8 cellular contexts compared by ENCODE assay signal in the genomic region with DNA sequence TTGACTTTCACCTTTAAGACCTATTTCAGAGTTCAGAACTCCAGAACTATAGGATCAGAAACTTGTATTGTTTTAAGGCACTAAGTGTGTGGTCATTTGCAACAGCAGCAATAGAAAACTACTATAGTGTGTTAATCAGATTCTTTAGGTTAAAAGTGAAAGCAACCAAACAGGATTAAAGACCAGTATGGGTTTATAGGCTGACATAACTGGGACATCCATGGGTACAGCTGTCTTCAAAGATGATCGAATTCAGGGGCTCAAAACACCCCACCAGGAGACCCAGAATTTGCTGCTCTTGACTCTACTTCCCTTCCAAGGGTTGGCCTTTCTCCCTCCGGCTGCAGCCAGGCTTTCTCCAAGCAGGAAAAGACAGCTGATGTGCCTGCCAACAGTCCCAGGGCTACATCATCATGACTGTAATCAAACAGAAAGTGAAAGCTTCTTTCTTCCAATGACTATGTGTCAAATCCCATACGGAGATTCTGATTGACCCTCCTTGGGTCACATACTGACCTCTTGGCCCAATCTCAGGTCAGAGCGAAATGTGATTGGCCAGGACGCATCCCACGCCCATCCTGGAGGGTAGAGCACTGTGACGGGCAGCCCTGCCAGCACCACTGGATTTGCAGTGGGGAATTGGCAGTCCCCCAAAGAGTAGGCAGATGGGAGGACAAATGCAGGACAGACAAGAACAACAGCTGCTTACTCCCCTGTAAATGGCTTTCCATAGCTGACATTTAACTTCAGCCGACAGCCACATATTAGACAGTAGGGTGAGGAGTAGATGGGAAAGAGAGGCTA. TPM values are rescaled to one million over a fixed set of nuclear protein-coding genes. Genes with fewer than 3 reads are reported as not detected.
A peak's percentile ranks its signal among the peaks of the same experiment; 100 is the strongest.
DNase-seq lines count a peak whose midpoint lies in the region; ATAC-seq, FAIRE-seq and TF ChIP-seq lines count a peak whose summit lies in the region.

No MANE protein-coding gene starts in this region.

- H3K27me3 Mint-ChIP-seq in activated T-cell treated with anti-CD3 and anti-CD28 coated beads, Interleukin-2, amount 50 U/mL, for 72 hours (ENCODE audit: low read depth), result no peaks in the 10 kb centered on the region
- no peaks in the 10 kb centered on the region for H3K27me3 Mint-ChIP-seq in naive thymus-derived CD8-positive, alpha-beta T cell

- peak overlapping the region; percentile 21 for H3K27ac Mint-ChIP-seq in activated T-cell treated with anti-CD3 and anti-CD28 coated beads, Interleukin-2, amount 50 U/mL, for 72 hours
- peak overlapping the region in 9 of 10 donors; percentile 72 to 93 (median 84) for H3K27ac Mint-ChIP-seq in naive thymus-derived CD8-positive, alpha-beta T cell

- peak overlapping the region; percentile 69 for H3K4me2 ChIP-seq in endothelial cell of umbilical vein (ENCODE audit: insufficient read depth, low read length)

- H3K27me3 ChIP-seq in SJCRH30 (no peaks in the 10 kb centered on the region), endothelial cell of umbilical vein (ENCODE audit: control insufficient read depth in 2 of 2, insufficient read depth in 2 of 2, low read length in 2 of 2) (no peaks in the 10 kb centered on the region)

- H3K4me1 ChIP-seq in SJCRH30 (peaks cover 20% of the 10 kb centered on the region), endothelial cell of umbilical vein (ENCODE audit: control insufficient read depth, extremely low read depth, insufficient read depth, low read length) (peaks cover 17% of the 10 kb centered on the region)

- H3K9me3 Mint-ChIP-seq in activated T-cell treated with anti-CD3 and anti-CD28 coated beads, Interleukin-2, amount 50 U/mL, for 72 hours, result no peaks in the 10 kb centered on the region
- H3K9me3 Mint-ChIP-seq in naive thymus-derived CD8-positive, alpha-beta T cell, result no peaks in the 10 kb centered on the region

- no peak for TF ChIP-seq POLR2A in endothelial cell of umbilical vein (IDR thresholded peaks at IDR 0.05; ENCODE audit: low read depth, low read length)

- no peak overlapping the region for H3K9ac ChIP-seq in endothelial cell of umbilical vein (replicated peaks; ENCODE audit: extremely low read depth, insufficient read depth, low read length)

- FAIRE-seq in endothelial cell of umbilical vein (lab: Jason Lieb, UNC), result peak; percentile 54

- peak overlapping the region; percentile 43 for H2AFZ ChIP-seq in endothelial cell of umbilical vein (ENCODE audit: low read depth, low read length)

- H3K27ac ChIP-seq in SJCRH30 (peak overlapping the region; percentile 19), endothelial cell of umbilical vein (ENCODE audit: insufficient read depth, low read depth, low read length) (peak overlapping the region; percentile 4)

- no peaks in the 10 kb centered on the region for H3K36me3 Mint-ChIP-seq in activated T-cell treated with anti-CD3 and anti-CD28 coated beads, Interleukin-2, amount 50 U/mL, for 72 hours (ENCODE audit: insufficient read depth in 2 of 2)
- H3K36me3 Mint-ChIP-seq in naive thymus-derived CD8-positive, alpha-beta T cell, result no peaks in the 10 kb centered on the region

- POLR2A ChIA-PET in endothelial cell of umbilical vein (lab: Charles Lee), result interaction anchor here (0.6 kb wide), 1 partner anchor 26 kb away, joined by 3 read pairs; no protein-coding TSS in a partner anchor
- POLR2A ChIA-PET in naive thymus-derived CD8-positive, alpha-beta T cell (lab: Charles Lee), result no interaction called here

- intact Hi-C loops in endothelial cell of umbilical vein (cut with micrococcal nuclease), result no loop called here

- DNase-seq in activated T-cell treated with anti-CD3 and anti-CD28 coated beads, Interleukin-2, amount 50 U/mL, for 72 hours, result no peak
- DNase-seq in activated T-cell treated with anti-CD3 and anti-CD28 coated beads for 4 hours, result no peak
- DNase-seq in SJCRH30, result peak; percentile 88 to 92
- peak; percentile 85 for DNase-seq in endothelial cell of umbilical vein (ENCODE audit: low read depth, low spot score)
- DNase-seq in naive thymus-derived CD8-positive, alpha-beta T cell, result peak in 2 of 10 donors; percentile 11
- DNase-seq in HPDE6-E6E7 (ENCODE audit: extremely low spot score), result no peak
- DNase-seq in NCI-H345 (lab: John Stamatoyannopoulos, UW), result no peak

- CTCF ChIA-PET in endothelial cell of umbilical vein (lab: Charles Lee), result interaction anchor here (1.0 to 1.6 kb wide), 4 partner anchors 9 to 227 kb away, joined by 3 to 7 read pairs (median 6); no protein-coding TSS in a partner anchor

- H3K9me3 ChIP-seq in SJCRH30 (replicated peaks), result no peaks in the 10 kb centered on the region
- no peaks in the 10 kb centered on the region for H3K9me3 ChIP-seq in endothelial cell of umbilical vein (replicated peaks; ENCODE audit: control insufficient read depth, insufficient read depth, low read length)

- no TSS peak for BruUV-seq in endothelial cell of umbilical vein (replicated peaks; lab: Mats Ljungman, UMichigan)

- no peaks in the 10 kb centered on the region for H3K9me1 ChIP-seq in endothelial cell of umbilical vein (replicated peaks; ENCODE audit: control insufficient read depth, extremely low read depth, insufficient read depth, low read length)

- peak; percentile 27 to 78 for ATAC-seq in activated T-cell treated with anti-CD3 and anti-CD28 coated beads, Interleukin-2, amount 50 U/mL, for 72 hours (replicated peaks in 1 of 2)
- ATAC-seq in naive thymus-derived CD8-positive, alpha-beta T cell, result peak; percentile 46 to 57
- ATAC-seq in HG02852 (IDR thresholded peaks at IDR 0.05; ENCODE audit: unreplicated experiment), result no peak

- dilution Hi-C loops in endothelial cell of umbilical vein (cut with MboI; ENCODE audit: extremely low pct_ligation_motif_present, low sequenced_read_pairs), result no loop called here

- peak overlapping the region; percentile 70 for H3K4me3 Mint-ChIP-seq in activated T-cell treated with anti-CD3 and anti-CD28 coated beads, Interleukin-2, amount 50 U/mL, for 72 hours
- peak overlapping the region; percentile 57 to 87 (median 84) for H3K4me3 Mint-ChIP-seq in naive thymus-derived CD8-positive, alpha-beta T cell

- H3K79me2 ChIP-seq in endothelial cell of umbilical vein (ENCODE audit: control insufficient read depth, insufficient read depth, low read length), result no peaks in the 10 kb centered on the region

- no peak for TF ChIP-seq CTCF in endothelial cell of umbilical vein (IDR thresholded peaks at IDR 0.05; ENCODE audit: extremely low read depth in 1 of 2, insufficient read depth in 1 of 2, low read depth in 1 of 2, low read length in 2 of 2)

- H4K20me1 ChIP-seq in endothelial cell of umbilical vein (replicated peaks; ENCODE audit: control insufficient read depth, extremely low read depth, insufficient read depth, low read length), result no peaks in the 10 kb centered on the region

- H3K4me3 ChIP-seq in SJCRH30 (peak overlapping the region; percentile 45), endothelial cell of umbilical vein (replicated peaks in 1 of 3; ENCODE audit: insufficient read depth in 1 of 3, low read depth in 1 of 3, low read length in 3 of 3) (peak overlapping the region in 2 of 3 experiments; percentile 13 to 17)

- H3K4me1 Mint-ChIP-seq in activated T-cell treated with anti-CD3 and anti-CD28 coated beads, Interleukin-2, amount 50 U/mL, for 72 hours (ENCODE audit: low read depth), result peaks cover 16% of the 10 kb centered on the region
- H3K4me1 Mint-ChIP-seq in naive thymus-derived CD8-positive, alpha-beta T cell, result peaks cover 12 to 28% (median 23%) of the 10 kb centered on the region in 4 donors

- H3K36me3 ChIP-seq in SJCRH30 (no peaks in the 10 kb centered on the region), endothelial cell of umbilical vein (ENCODE audit: control insufficient read depth in 2 of 2, extremely low read depth in 1 of 2, insufficient read depth in 2 of 2, low read length in 2 of 2) (no peaks in the 10 kb centered on the region)

TF ChIP-seq in endothelial cell of umbilical vein, 7 proteins besides CTCF, POLR2A, EP300 and RAD21:
- TF ChIP-seq MYC (IDR thresholded peaks at IDR 0.05; ENCODE audit: low read depth, low read length) (no peak), JUN (IDR thresholded peaks at IDR 0.05; ENCODE audit: borderline replicate concordance, insufficient read depth, insufficient read length, low read depth) (peak; percentile 5), GATA2 (IDR thresholded peaks at IDR 0.05; ENCODE audit: insufficient read depth, insufficient read length, low read depth, low read length) (no peak), FOS (IDR thresholded peaks at IDR 0.05; ENCODE audit: borderline replicate concordance, insufficient read depth, low read length) (no peak)

RNA-seq across cellular contexts. Expression of gene RNF7, which starts 51.4 kb away (rescaled TPM):
- 10 to 100 TPM; 67.2 to 77.6 TPM for total RNA-seq in activated T-cell treated with anti-CD3 and anti-CD28 coated beads, Interleukin-2, amount 50 U/mL, for 72 hours
- 46.6 and 46.9 TPM in 2 replicates for total RNA-seq in SJCRH30 (2014; rRNA removed; shearing (Covaris generic))
- total RNA-seq in endothelial cell of umbilical vein, result 121 and 136 TPM in 2 replicates
- polyA plus RNA-seq in endothelial cell of umbilical vein, result 89.5 and 120 TPM in 2 replicates
- polyA plus RNA-seq in endothelial cell of umbilical vein (2011; cell fraction: cytosol; rRNA removed), result 143 and 148 TPM in 2 replicates
- 34.5 and 41.4 TPM in 2 replicates for polyA plus RNA-seq in endothelial cell of umbilical vein (2011; cell fraction: nucleus; rRNA removed)
- polyA plus RNA-seq in endothelial cell of umbilical vein (2012), result 90.3 and 101 TPM in 2 replicates
- polyA minus RNA-seq in endothelial cell of umbilical vein, result 23.6 and 29.2 TPM in 2 replicates
- polyA minus RNA-seq in endothelial cell of umbilical vein (2011; cell fraction: cytosol; rRNA and poly(A)+ RNA removed), result 18.6 TPM
- 13.6 and 13.8 TPM in 2 replicates for polyA minus RNA-seq in endothelial cell of umbilical vein (2011; cell fraction: nucleus; rRNA and poly(A)+ RNA removed)
- total RNA-seq in naive thymus-derived CD8-positive, alpha-beta T cell, result 10 to 100 TPM; 52.5 to 54.5 TPM
- polyA plus RNA-seq in naive thymus-derived CD8-positive, alpha-beta T cell, result 100 to 1,000 TPM; 114 to 116 (median 115) TPM

Comparison
In these comparisons a context has a peak if more than half of its experiments do, and no peak if none do; other contexts are left out.
1. DNase-seq: peak in SJCRH30 (2 of 2) and endothelial cell of umbilical vein (single experiment); none in activated T-cell treated with anti-CD3 and anti-CD28 coated beads, Interleukin-2, amount 50 U/mL, for 72 hours (0 of 2), activated T-cell treated with anti-CD3 and anti-CD28 coated beads for 4 hours (single experiment), HPDE6-E6E7 (single experiment) and NCI-H345 (single experiment).